Comparison of ENCODE assay signal across 15 cellular contexts in genomic region chr1:172344444-172344843, GRCh38.
DNase-seq lines count a peak whose midpoint lies in the region; ATAC-seq, FAIRE-seq and TF ChIP-seq lines count a peak whose summit lies in the region.
"Had no signal": no experiment of that assay in that cellular context is flagged by ENCODE, and none has a peak within 500 bp of the region (broad histone marks: within the 10 kb centered on the region; RNA-seq: fewer than 3 reads in every experiment).

No MANE protein-coding gene starts in this region.

- in situ Hi-C loops in GM23248 (cut with MboI) = no loop called here

- no peak for FAIRE-seq in kidney (lab: Jason Lieb, UNC)
- FAIRE-seq: HepG2 had no signal

- H3K9me3 ChIP-seq in GM23248 (ENCODE audit: low read depth) = no peaks in the 10 kb centered on the region
- no peaks in the 10 kb centered on the region for H3K9me3 ChIP-seq in RWPE2 (ENCODE audit: severe bottlenecking)
- peaks cover 0 to 5% (median 0%) of the 10 kb centered on the region in 3 donors for H3K9me3 ChIP-seq in gastroesophageal sphincter
- H3K9me3 ChIP-seq in kidney (ENCODE audit: control insufficient read depth in 1 of 2, low read length in 2 of 2) = peaks cover 3% of the 10 kb centered on the region in 2 donors

- H3K4me3 ChIP-seq in GM23248 (peak overlapping the region; percentile 66), RWPE2 (ENCODE audit: severe bottlenecking) (no peak overlapping the region), gastroesophageal sphincter (no peak overlapping the region), skin epidermis (no peak overlapping the region), kidney (ENCODE audit: low read length in 2 of 2) (no peak overlapping the region)

- DNase-seq in GM23248 = peak; percentile 34
- no peak for DNase-seq in RWPE2 (ENCODE audit: low spot score)
- no peak for DNase-seq in HCEC 1CT
- no peak for DNase-seq in activated CD4-positive, CD25-positive, alpha-beta regulatory T cell treated with anti-CD3 and anti-CD28 coated beads, Interleukin-2, amount 50 U/mL, for 72 hours
- DNase-seq in left lobe of liver (ENCODE audit: low spot score) = no peak
- no peak for DNase-seq in kidney
- DNase-seq: adrenal gland; GDM1; left colon; NCI-H526; stimulated activated CD4-positive, alpha-beta T cell treated with anti-CD3 and anti-CD28 coated beads, Interleukin-2, amount 100 ng/mL, for 24 hours; stimulated activated naive B cell treated with anti-CD40 and anti-IgM and Interleukin-4, amounts not matched to agents 10 μg/mL and 1 μg/mL and 100 μg/mL, for 72 hours had no signal

- peak overlapping the region; percentile 69 for H2AFZ ChIP-seq in GM23248

- WGBS in GM23248 (ENCODE audit: low coverage in 1 of 2, low lambda C conversion rate in 2 of 2, missing lambda C conversion rate in 2 of 2), 2 experiments = 34 to 41% methylated on average over 7 of the region's 7 CpGs
- WGBS in gastroesophageal sphincter (ENCODE audit: low coverage in 1 of 2), 2 donors = 82 to 84% methylated on average over 6 to 7 of the region's 7 CpGs

- no peaks in the 10 kb centered on the region for H3K27me3 ChIP-seq in GM23248 (replicated peaks; ENCODE audit: insufficient read depth)
- no peaks in the 10 kb centered on the region for H3K27me3 ChIP-seq in RWPE2 (ENCODE audit: insufficient read depth, poor library complexity, severe bottlenecking)
- H3K27me3 ChIP-seq in gastroesophageal sphincter = no peaks in the 10 kb centered on the region
- H3K27me3 ChIP-seq: adrenal gland had no signal

- H3K36me3 ChIP-seq in GM23248 (ENCODE audit: low read depth) (no peaks in the 10 kb centered on the region), RWPE2 (ENCODE audit: low read depth) (no peaks in the 10 kb centered on the region), gastroesophageal sphincter (no peaks in the 10 kb centered on the region), kidney (ENCODE audit: control insufficient read depth in 1 of 2, insufficient read depth in 2 of 2, low read length in 2 of 2) (no peaks in the 10 kb centered on the region)
- H3K36me3 ChIP-seq: adrenal gland had no signal

- no peak for TF ChIP-seq POLR2A in gastroesophageal sphincter (IDR thresholded peaks at IDR 0.05)

- H3K27ac ChIP-seq in GM23248 = peak overlapping the region; percentile 94
- peak overlapping the region; percentile 74 for H3K27ac ChIP-seq in RWPE2 (ENCODE audit: poor library complexity, severe bottlenecking)
- peak overlapping the region; percentile 29 to 71 (median 64) for H3K27ac ChIP-seq in gastroesophageal sphincter
- peak overlapping the region in 17 of 21 experiments; percentile 1 to 85 (median 61) for H3K27ac ChIP-seq in skin epidermis
- H3K27ac ChIP-seq in kidney (ENCODE audit: low read depth in 2 of 2, low read length in 2 of 2) = no peak overlapping the region

- H3K4me1 ChIP-seq in GM23248 (ENCODE audit: insufficient read depth) (peaks cover 28% of the 10 kb centered on the region), RWPE2 (ENCODE audit: insufficient read depth, poor library complexity, severe bottlenecking) (peaks cover 22% of the 10 kb centered on the region), gastroesophageal sphincter (peaks cover 8 to 27% (median 13%) of the 10 kb centered on the region in 3 donors), kidney (ENCODE audit: control insufficient read depth in 1 of 2, insufficient read depth in 1 of 2, low read depth in 1 of 2, low read length in 2 of 2) (peaks cover 0 to 5% of the 10 kb centered on the region in 2 donors)

- no peaks in the 10 kb centered on the region for H3K79me2 ChIP-seq in GM23248 (ENCODE audit: insufficient read depth)

- no peak for ATAC-seq in RWPE2 (ENCODE audit: low read depth)
- no peak for ATAC-seq in gastroesophageal sphincter
- ATAC-seq in left lobe of liver = no peak
- ATAC-seq: HepG2; left colon; stimulated activated naive B cell treated with anti-CD40 and anti-IgM and Interleukin-4, amounts not matched to agents 10 μg/mL and 1 μg/mL and 100 μg/mL, for 72 hours had no signal

- H3K9me2 ChIP-seq in GM23248 (ENCODE audit: insufficient read depth) = no peaks in the 10 kb centered on the region

- H3K4me2 ChIP-seq in GM23248 (ENCODE audit: unreplicated experiment) = peak overlapping the region; percentile 90

- H4K20me1 ChIP-seq in GM23248 (ENCODE audit: insufficient read depth) = no peaks in the 10 kb centered on the region

- H3K9ac ChIP-seq in GM23248 = peak overlapping the region; percentile 79
- no peak overlapping the region for H3K9ac ChIP-seq in kidney (ENCODE audit: low read length in 2 of 2)

- no peak for TF ChIP-seq EP300 in gastroesophageal sphincter (IDR thresholded peaks at IDR 0.05)

- H3F3A ChIP-seq in GM23248 (ENCODE audit: insufficient read depth) = peaks cover 37% of the 10 kb centered on the region

- intact Hi-C loops in kidney (cut with DNase I) = no loop called here

- TF ChIP-seq CTCF in RWPE2 (IDR thresholded peaks at IDR 0.05; ENCODE audit: poor library complexity, severe bottlenecking) (no peak), gastroesophageal sphincter (IDR thresholded peaks at IDR 0.05) (no peak), kidney (IDR thresholded peaks at IDR 0.05; ENCODE audit: borderline replicate concordance, extremely low read depth, insufficient read depth) (no peak)

Comparison
In these comparisons a context has a peak if more than half of its experiments do, and no peak if none do; other contexts are left out.
1. H3K27ac ChIP-seq: peak in GM23248 (single experiment), RWPE2 (single experiment), gastroesophageal sphincter (4 of 4) and skin epidermis (17 of 21); none in kidney (0 of 2).